Comparison of ENCODE assay signal across 12 cellular contexts in genomic region chr2:54461251-54461650, GRCh38. TPM values are rescaled to one million over a fixed set of nuclear protein-coding genes. Genes with fewer than 3 reads are reported as not detected.
DNase-seq lines count a peak whose midpoint lies in the region; ATAC-seq and TF ChIP-seq lines count a peak whose summit lies in the region.
"Had no signal": no experiment of that assay in that cellular context is flagged by ENCODE, and none has a peak within 500 bp of the region (broad histone marks: within the 10 kb centered on the region; RNA-seq: fewer than 3 reads in every experiment).

No MANE protein-coding gene starts in this region.

- H3K27me3 ChIP-seq in brain microvascular endothelial cell (replicated peaks) = no peaks in the 10 kb centered on the region

- TF ChIP-seq CTCF in brain microvascular endothelial cell (IDR thresholded peaks at IDR 0.05; ENCODE audit: low read depth, low read length, missing control alignments) = no peak

- no peaks in the 10 kb centered on the region for H3K36me3 ChIP-seq in brain microvascular endothelial cell (replicated peaks)

- intact Hi-C loops in left ventricle myocardium superior (cut with micrococcal nuclease) = no loop called here

- ATAC-seq in left ventricle myocardium superior (peak; percentile 23), GM21360 (IDR thresholded peaks at IDR 0.05; ENCODE audit: unreplicated experiment) (no peak)
- ATAC-seq: stimulated activated naive CD8-positive, alpha-beta T cell treated with anti-CD3 and anti-CD28 coated beads, Interleukin-15, amount 100 ng/mL, for 72 hours had no signal

- DNase-seq in NCI-H1436 treated with DMSO at 0.1 percent for 48 hours (lab: John Stamatoyannopoulos, UW) (peak; percentile 54), brain microvascular endothelial cell (peak; percentile 46), left ventricle myocardium superior (no peak), stromal cell of bone marrow (ENCODE audit: low read depth) (peak; percentile 69), SHP77 (lab: John Stamatoyannopoulos, UW) (no peak)
- no peak for DNase-seq in stimulated activated CD4-positive, alpha-beta T cell treated with anti-CD3 and anti-CD28 coated beads, Interleukin-4, amount 100 ng/mL, for 1 hour
- DNase-seq: activated CD4-positive, alpha-beta T cell treated with anti-CD3 and anti-CD28 coated beads for 1 hour; activated T-cell treated with anti-CD3 and anti-CD28 coated beads, Interleukin-2, amount 50 U/mL, for 48 hours; CD4-positive, alpha-beta memory T cell; NCI-H146; stimulated activated naive CD8-positive, alpha-beta T cell treated with anti-CD3 and anti-CD28 coated beads, Interleukin-15, amount 100 ng/mL, for 72 hours had no signal

- H3K27ac ChIP-seq in brain microvascular endothelial cell = no peak overlapping the region

- in situ Hi-C loops in brain microvascular endothelial cell (cut with HindIII; ENCODE audit: low pct_ligation_motif_present, low sequenced_read_pairs) = no loop called here

- no peak overlapping the region for H3K4me3 ChIP-seq in brain microvascular endothelial cell (ENCODE audit: low read depth, low read length)

RNA-seq across cellular contexts. Expression of gene SPTBN1, which starts 5.1 kb away (rescaled TPM):
- total RNA-seq in left ventricle myocardium superior = 468 TPM

Comparison
In these comparisons a context has a peak if more than half of its experiments do, and no peak if none do; other contexts are left out.
1. DNase-seq: peak in NCI-H1436 treated with DMSO at 0.1 percent for 48 hours (single experiment), brain microvascular endothelial cell (single experiment) and stromal cell of bone marrow (single experiment); none in left ventricle myocardium superior (single experiment), stimulated activated CD4-positive, alpha-beta T cell treated with anti-CD3 and anti-CD28 coated beads, Interleukin-4, amount 100 ng/mL, for 1 hour (single experiment) and SHP77 (0 of 2).